Comparison of ENCODE assay signal across 11 cellular contexts in genomic region chr6:1940381-1940780, GRCh38.
DNase-seq lines count a peak whose midpoint lies in the region; ATAC-seq and TF ChIP-seq lines count a peak whose summit lies in the region.
"Had no signal": no experiment of that assay in that cellular context is flagged by ENCODE, and none has a peak within 500 bp of the region (broad histone marks: within the 10 kb centered on the region; RNA-seq: fewer than 3 reads in every experiment).

No MANE protein-coding gene starts in this region.

- H3K4me1 ChIP-seq in vagina: no peaks in the 10 kb centered on the region

- peak; percentile 37 for ATAC-seq in HG03025 (IDR thresholded peaks at IDR 0.05; ENCODE audit: low FRiP score, unreplicated experiment)
- ATAC-seq: activated T-helper 17 cell treated with anti-CD3 and anti-CD28 coated beads, Interleukin-2, amount 50 U/mL, for 72 hours had no signal

- no peak overlapping the region for H3K27ac ChIP-seq in vagina

- no peak overlapping the region for H3K4me3 ChIP-seq in vagina

- intact Hi-C loops in vagina (cut with DNase I): no loop called here

- H3K27me3 ChIP-seq in vagina: no peaks in the 10 kb centered on the region

- in situ Hi-C loops in Caki2 (cut with HindIII; ENCODE audit: low pct_unique_long_range_greater_than_20kb, low sequenced_read_pairs): no loop called here

- DNase-seq in Caki2 (ENCODE audit: low read depth) (peak; percentile 88), GM19238 (ENCODE audit: insufficient read length, low spot score) (peak; percentile 15), astrocyte of the hippocampus (ENCODE audit: low read depth, low spot score) (peak; percentile 13), T-helper 1 cell (no peak), vagina (ENCODE audit: extremely low spot score in 2 of 2) (no peak), NCI-H2107 treated with DMSO at 0.1 percent for 48 hours (lab: John Stamatoyannopoulos, UW; ENCODE audit: unreplicated experiment) (no peak)
- no peak for DNase-seq in activated naive CD4-positive, alpha-beta T cell treated with anti-CD3 and anti-CD28 coated beads, Interleukin-2, amount 50 U/mL, for 16 hours
- DNase-seq: activated CD4-positive, alpha-beta T cell treated with anti-CD3 and anti-CD28 coated beads, Interleukin-2, amount 10 ng/mL, durations not matched to agents 24 days and 14 days; NCI-H1436 had no signal

- no peaks in the 10 kb centered on the region for H3K9me3 ChIP-seq in vagina

- no peak for TF ChIP-seq CTCF in vagina (IDR thresholded peaks at IDR 0.05)

- H3K36me3 ChIP-seq in vagina: no peaks in the 10 kb centered on the region

- no peak for TF ChIP-seq POLR2A in vagina (IDR thresholded peaks at IDR 0.05)

Comparison
In these comparisons a context has a peak if more than half of its experiments do, and no peak if none do; other contexts are left out.
1. DNase-seq: peak in Caki2 (single experiment), GM19238 (single experiment) and astrocyte of the hippocampus (single experiment); none in T-helper 1 cell (0 of 5), vagina (0 of 2), activated naive CD4-positive, alpha-beta T cell treated with anti-CD3 and anti-CD28 coated beads, Interleukin-2, amount 50 U/mL, for 16 hours (single experiment) and NCI-H2107 treated with DMSO at 0.1 percent for 48 hours (single experiment).